16 cellular contexts compared by ENCODE assay signal in the genomic region with DNA sequence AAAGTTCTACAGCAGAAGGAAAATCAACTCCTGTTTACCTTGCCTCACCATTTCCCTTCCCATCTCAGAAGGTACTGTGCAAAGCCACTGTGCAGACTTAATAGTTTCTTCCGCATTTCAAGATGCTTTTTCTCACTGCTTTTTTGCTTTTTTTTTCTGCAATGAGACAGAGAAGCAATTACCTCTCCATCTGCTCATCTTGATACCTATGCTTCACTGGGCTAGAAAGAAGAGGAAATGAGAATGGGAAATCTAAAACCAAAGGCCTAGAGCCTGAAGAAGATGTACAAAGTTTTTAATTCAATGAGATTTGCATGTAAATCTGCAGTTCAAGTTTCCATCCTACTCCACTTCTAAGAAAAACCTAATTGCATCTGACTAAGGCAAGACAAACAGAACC.
DNase-seq lines count a peak whose midpoint lies in the region; ATAC-seq and TF ChIP-seq lines count a peak whose summit lies in the region.
"Had no signal": no experiment of that assay in that cellular context is flagged by ENCODE, and none has a peak within 500 bp of the region (broad histone marks: within the 10 kb centered on the region; RNA-seq: fewer than 3 reads in every experiment).

No MANE protein-coding gene starts in this region.

- no peaks in the 10 kb centered on the region for H3K27me3 Mint-ChIP-seq in Caco-2 (ENCODE audit: insufficient read depth, unreplicated experiment)
- H3K27me3 Mint-ChIP-seq: activated T-helper 17 cell treated with anti-CD3 and anti-CD28 coated beads, Interleukin-2, amount 50 U/mL, for 72 hours had no signal

- POLR2A ChIA-PET in Caco-2 (lab: Charles Lee) = no interaction called here

- H3K4me3 ChIP-seq in BLaER1 treated with 17β-estradiol and CSF1 and Interleukin-3, amounts not matched to agents 10 nM and 100 nM = no peak overlapping the region
- no peak overlapping the region for H3K4me3 ChIP-seq in transverse colon
- no peak overlapping the region for H3K4me3 ChIP-seq in Caco-2 (ENCODE audit: low read depth, low read length)
- H3K4me3 ChIP-seq: lower lobe of right lung, thoracic aorta had no signal

- intact Hi-C loops in transverse colon (cut with DNase I; ENCODE audit: low total_unique reads) = no loop called here
- intact Hi-C loops in Caco-2 (cut with micrococcal nuclease; ENCODE audit: unreplicated experiment) = no loop called here

- peaks cover 36% of the 10 kb centered on the region for H3K9me3 Mint-ChIP-seq in Caco-2 (ENCODE audit: unreplicated experiment)
- H3K9me3 Mint-ChIP-seq: activated T-helper 17 cell treated with anti-CD3 and anti-CD28 coated beads, Interleukin-2, amount 50 U/mL, for 72 hours had no signal

- H3K4me3 Mint-ChIP-seq in Caco-2 (ENCODE audit: unreplicated experiment) = no peak overlapping the region
- H3K4me3 Mint-ChIP-seq: activated T-helper 17 cell treated with anti-CD3 and anti-CD28 coated beads, Interleukin-2, amount 50 U/mL, for 72 hours had no signal

- TF ChIP-seq CTCF in transverse colon (IDR thresholded peaks at IDR 0.05) (no peak), Caco-2 (IDR thresholded peaks at IDR 0.05; ENCODE audit: insufficient read depth in 1 of 2, low read depth in 1 of 2, low read length in 1 of 2, severe bottlenecking in 1 of 2, unreplicated experiment in 1 of 2) (no peak)

- H3K9ac ChIP-seq in BLaER1 treated with 17β-estradiol and CSF1 and Interleukin-3, amounts not matched to agents 10 nM and 100 nM = no peak overlapping the region

- peak overlapping the region in 7 of 11 experiments; percentile 6 to 64 (median 40); a peak in 12 of 22 replicates for H3K4me2 ChIP-seq in BLaER1 treated with 17β-estradiol and CSF1 and Interleukin-3, amounts not matched to agents 10 nM and 100 nM

- H3K27me3 ChIP-seq in BLaER1 treated with 17β-estradiol and CSF1 and Interleukin-3, amounts not matched to agents 10 nM and 100 nM = no peaks in the 10 kb centered on the region
- H3K27me3 ChIP-seq in transverse colon (no peaks in the 10 kb centered on the region), Caco-2 (replicated peaks; ENCODE audit: control insufficient read depth, insufficient read depth, low read length) (no peaks in the 10 kb centered on the region)

- peaks cover 0 to 30% (median 8%) of the 10 kb centered on the region in 11 experiments; a peak in 10 of 22 replicates for H3K9me3 ChIP-seq in BLaER1 treated with 17β-estradiol and CSF1 and Interleukin-3, amounts not matched to agents 10 nM and 100 nM (replicated peaks in 1 of 11)
- H3K9me3 ChIP-seq in transverse colon (no peaks in the 10 kb centered on the region), Caco-2 (peaks cover 8% of the 10 kb centered on the region; the same call in 1 of the 2 replicates)
- H3K9me3 ChIP-seq: lower lobe of right lung, thoracic aorta had no signal

- ATAC-seq in GM19351 (IDR thresholded peaks at IDR 0.05; ENCODE audit: unreplicated experiment) (peak; percentile 64), HG02870 (IDR thresholded peaks at IDR 0.05; ENCODE audit: unreplicated experiment) (peak; percentile 84), HG02588 (IDR thresholded peaks at IDR 0.05; ENCODE audit: unreplicated experiment) (no peak)
- ATAC-seq: activated T-helper 17 cell treated with anti-CD3 and anti-CD28 coated beads, Interleukin-2, amount 50 U/mL, for 72 hours; lower lobe of right lung had no signal

- no TSS peak for BruUV-seq in Caco-2 (replicated peaks; lab: Mats Ljungman, UMichigan)

- in situ Hi-C loops in transverse colon (cut with MboI; ENCODE audit: low pct_ligation_motif_present in 1 of 4, low pct_unique_long_range_greater_than_20kb in 1 of 4, low sequenced_read_pairs in 3 of 4) = no loop called here

- H3K27ac Mint-ChIP-seq in Caco-2 (ENCODE audit: unreplicated experiment) = no peak overlapping the region
- H3K27ac Mint-ChIP-seq: activated T-helper 17 cell treated with anti-CD3 and anti-CD28 coated beads, Interleukin-2, amount 50 U/mL, for 72 hours had no signal

- CTCF ChIA-PET in Caco-2 (lab: Charles Lee) = no interaction called here

- peaks cover 27% of the 10 kb centered on the region for H3K4me1 Mint-ChIP-seq in Caco-2 (ENCODE audit: low read depth, unreplicated experiment)
- H3K4me1 Mint-ChIP-seq: activated T-helper 17 cell treated with anti-CD3 and anti-CD28 coated beads, Interleukin-2, amount 50 U/mL, for 72 hours had no signal

- peaks cover 12 to 68% (median 43%) of the 10 kb centered on the region in 10 experiments; a peak in 19 of 20 replicates for H3K4me1 ChIP-seq in BLaER1 treated with 17β-estradiol and CSF1 and Interleukin-3, amounts not matched to agents 10 nM and 100 nM
- H3K4me1 ChIP-seq in transverse colon (no peaks in the 10 kb centered on the region), Caco-2 (peaks cover 31% of the 10 kb centered on the region)
- H3K4me1 ChIP-seq: lower lobe of right lung had no signal

- 77 to 82% methylated on average over 1 of the region's 1 CpG for WGBS in transverse colon (ENCODE audit: low coverage in 1 of 2), 2 donors

- H3K27ac ChIP-seq in BLaER1 treated with 17β-estradiol and CSF1 and Interleukin-3, amounts not matched to agents 10 nM and 100 nM = no peak overlapping the region
- no peak overlapping the region for H3K27ac ChIP-seq in transverse colon
- H3K27ac ChIP-seq: lower lobe of right lung, thoracic aorta had no signal

- TF ChIP-seq POLR2A in transverse colon (IDR thresholded peaks at IDR 0.05) = no peak

- peaks cover 7% of the 10 kb centered on the region for H3K36me3 Mint-ChIP-seq in Caco-2 (ENCODE audit: insufficient read depth, unreplicated experiment)

- no peaks in the 10 kb centered on the region for H3K36me3 ChIP-seq in BLaER1 treated with 17β-estradiol and CSF1 and Interleukin-3, amounts not matched to agents 10 nM and 100 nM
- H3K36me3 ChIP-seq in transverse colon (no peaks in the 10 kb centered on the region), Caco-2 (ENCODE audit: control insufficient read depth, insufficient read depth, low read length) (no peaks in the 10 kb centered on the region)
- H3K36me3 ChIP-seq: lower lobe of right lung, thoracic aorta had no signal

- DNase-seq in NOMO-1 treated with DMSO at 0.1 percent for 48 hours (lab: John Stamatoyannopoulos, UW; ENCODE audit: unreplicated experiment) = peak; percentile 54
- DNase-seq in transverse colon = no peak
- DNase-seq in Caco-2 = no peak
- DNase-seq in mesenteric fat pad (ENCODE audit: low spot score) = no peak
- DNase-seq: activated CD4-positive, alpha-beta T cell treated with anti-CD3 and anti-CD28 coated beads, Interleukin-2, amount 50 U/mL, for 1 hour; anterior cingulate cortex; dermis blood vessel endothelial cell; lower lobe of right lung; NCI-H1417 treated with DMSO at 0.1 percent for 48 hours; NCI-H526 treated with DMSO at 0.1 percent for 48 hours had no signal

- no peaks in the 10 kb centered on the region for H4K20me1 ChIP-seq in BLaER1 treated with 17β-estradiol and CSF1 and Interleukin-3, amounts not matched to agents 10 nM and 100 nM

- no peak for TF ChIP-seq EP300 in transverse colon (IDR thresholded peaks at IDR 0.05; ENCODE audit: low read depth)
